ENCODE assay signal across 7 cellular contexts in the genomic region with DNA sequence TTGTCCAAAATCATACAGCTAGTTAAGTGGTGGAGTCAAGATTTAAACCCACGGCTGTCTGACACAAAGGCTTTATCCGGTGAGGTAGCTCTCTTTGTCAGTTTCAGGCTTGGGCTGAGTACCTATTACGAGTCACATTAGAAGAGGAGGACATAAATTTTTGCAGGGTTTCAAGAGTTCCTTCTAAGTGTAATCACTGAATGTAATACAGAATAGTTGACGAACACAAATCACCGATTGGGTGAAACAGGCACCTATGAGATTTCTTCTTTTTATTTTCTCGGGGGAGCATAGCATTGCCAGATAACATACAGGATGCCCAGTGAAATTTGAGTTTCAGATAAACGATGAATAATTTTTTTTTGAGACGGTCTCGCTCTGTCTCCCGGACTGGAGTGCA. TPM values are rescaled to one million over a fixed set of nuclear protein-coding genes. Genes with fewer than 3 reads are reported as not detected.
DNase-seq lines count a peak whose midpoint lies in the region; ATAC-seq and TF ChIP-seq lines count a peak whose summit lies in the region.

No MANE protein-coding gene starts in this region.

- DNase-seq in GM23338 (ENCODE audit: low spot score): no peak
- no peak for DNase-seq in T-helper 17 cell
- DNase-seq in glomerular visceral epithelial cell (ENCODE audit: extremely low spot score): peak; percentile 16
- no peak for DNase-seq in spleen
- no peak for DNase-seq in NCI-H187 (lab: John Stamatoyannopoulos, UW)

- H3K36me3 Mint-ChIP-seq in GM23338 (ENCODE audit: low read depth) (peaks cover 13% of the 10 kb centered on the region; the same call in 2 of the 3 replicates), T-helper 17 cell (ENCODE audit: low read depth) (no peaks in the 10 kb centered on the region)

- H3K36me3 ChIP-seq in GM23338 (ENCODE audit: insufficient read depth): no peaks in the 10 kb centered on the region
- H3K36me3 ChIP-seq in spleen: peaks cover 0 to 21% (median 0%) of the 10 kb centered on the region in 6 donors

- H3K4me3 Mint-ChIP-seq in GM23338: peak overlapping the region; percentile 87
- peak overlapping the region; percentile 92 for H3K4me3 Mint-ChIP-seq in T-helper 17 cell

- H3K4me1 ChIP-seq in GM23338 (ENCODE audit: insufficient read depth): peaks cover 6% of the 10 kb centered on the region; the same call in 1 of the 2 replicates
- peaks cover 11 to 69% (median 44%) of the 10 kb centered on the region in 6 donors for H3K4me1 ChIP-seq in spleen

- no peak for ATAC-seq in GM23338
- no peak for ATAC-seq in T-helper 17 cell
- ATAC-seq in GM19035 (IDR thresholded peaks at IDR 0.05; ENCODE audit: unreplicated experiment): no peak
- no peak for ATAC-seq in HG03460 (IDR thresholded peaks at IDR 0.05; ENCODE audit: unreplicated experiment)

- H2AFZ ChIP-seq in GM23338: no peak overlapping the region

- H3K27ac ChIP-seq in GM23338 (ENCODE audit: low read depth): peak overlapping the region; percentile 76
- peak overlapping the region in 7 of 8 donors; percentile 92 to 96 (median 92) for H3K27ac ChIP-seq in spleen

- H3K27me3 Mint-ChIP-seq in GM23338 (ENCODE audit: insufficient read depth, low read depth, poor library complexity) (peaks cover 11% of the 10 kb centered on the region), T-helper 17 cell (no peaks in the 10 kb centered on the region)

- TF ChIP-seq POLR2A in spleen (IDR thresholded peaks at IDR 0.05): no peak

- H3K27ac Mint-ChIP-seq in GM23338 (peak overlapping the region; percentile 91), T-helper 17 cell (peak overlapping the region; percentile 97)

- H3K9me2 ChIP-seq in GM23338 (ENCODE audit: insufficient read depth): no peaks in the 10 kb centered on the region

- peaks cover 9% of the 10 kb centered on the region for H3F3A ChIP-seq in GM23338 (replicated peaks; ENCODE audit: low read depth)

- peaks cover 53% of the 10 kb centered on the region for H3K79me2 ChIP-seq in GM23338 (replicated peaks; ENCODE audit: insufficient read depth)

- TF ChIP-seq CTCF in GM23338 (conservative IDR thresholded peaks at IDR 0.05; ENCODE audit: low read depth in 2 of 2): no peak
- no peak for TF ChIP-seq CTCF in spleen (IDR thresholded peaks at IDR 0.05 in 8 of 11, conservative IDR thresholded peaks at IDR 0.05 in 3 of 11)

- peaks cover 7% of the 10 kb centered on the region for H3K4me1 Mint-ChIP-seq in GM23338
- H3K4me1 Mint-ChIP-seq in T-helper 17 cell: peaks cover 29% of the 10 kb centered on the region

- H3K4me2 ChIP-seq in GM23338: peak overlapping the region; percentile 96

- peak overlapping the region; percentile 85 for H3K4me3 ChIP-seq in GM23338
- H3K4me3 ChIP-seq in spleen: peak overlapping the region; percentile 77 to 98 (median 83)

- 37 to 53% (median 40%) methylated on average over 10 of the region's 10 CpGs for WGBS in spleen, 5 donors

- intact Hi-C loops in spleen (cut with DNase I; ENCODE audit: low total_unique reads): no loop called here

- peaks cover 16% of the 10 kb centered on the region for H4K20me1 ChIP-seq in GM23338 (replicated peaks; ENCODE audit: insufficient read depth)

- H3K9me3 Mint-ChIP-seq in GM23338: peaks cover 3% of the 10 kb centered on the region; the same call in 1 of the 3 replicates

- H3K9me3 ChIP-seq in T-helper 17 cell (ENCODE audit: control insufficient read depth, low read length, poor library complexity, severe bottlenecking): no peaks in the 10 kb centered on the region
- H3K9me3 ChIP-seq in spleen: no peaks in the 10 kb centered on the region

- no peaks in the 10 kb centered on the region for H3K27me3 ChIP-seq in GM23338 (ENCODE audit: insufficient read depth)
- H3K27me3 ChIP-seq in spleen (replicated peaks in 1 of 7): no peaks in the 10 kb centered on the region

TF ChIP-seq in GM23338, 12 proteins besides CTCF, POLR2A, EP300 and RAD21 (continues in another document):
- TF ChIP-seq POLR2AphosphoS5 (IDR thresholded peaks at IDR 0.05; ENCODE audit: low read depth) (no peak), ETS1 (IDR thresholded peaks at IDR 0.05) (no peak), EZH2phosphoT487 (IDR thresholded peaks at IDR 0.05; ENCODE audit: unreplicated experiment) (no peak), ZNF331 (CRISPR knock-in tag; IDR thresholded peaks at IDR 0.05; ENCODE audit: low read depth) (no peak), JUNB (IDR thresholded peaks at IDR 0.05; ENCODE audit: unreplicated experiment) (no peak), CREB1 (CRISPR knock-in tag; IDR thresholded peaks at IDR 0.05; ENCODE audit: low read depth) (no peak), STAT1 (IDR thresholded peaks at IDR 0.05; ENCODE audit: unreplicated experiment) (no peak), NANOG (IDR thresholded peaks at IDR 0.05; ENCODE audit: borderline replicate concordance) (no peak)
- TF ChIP-seq, protein P1, sequence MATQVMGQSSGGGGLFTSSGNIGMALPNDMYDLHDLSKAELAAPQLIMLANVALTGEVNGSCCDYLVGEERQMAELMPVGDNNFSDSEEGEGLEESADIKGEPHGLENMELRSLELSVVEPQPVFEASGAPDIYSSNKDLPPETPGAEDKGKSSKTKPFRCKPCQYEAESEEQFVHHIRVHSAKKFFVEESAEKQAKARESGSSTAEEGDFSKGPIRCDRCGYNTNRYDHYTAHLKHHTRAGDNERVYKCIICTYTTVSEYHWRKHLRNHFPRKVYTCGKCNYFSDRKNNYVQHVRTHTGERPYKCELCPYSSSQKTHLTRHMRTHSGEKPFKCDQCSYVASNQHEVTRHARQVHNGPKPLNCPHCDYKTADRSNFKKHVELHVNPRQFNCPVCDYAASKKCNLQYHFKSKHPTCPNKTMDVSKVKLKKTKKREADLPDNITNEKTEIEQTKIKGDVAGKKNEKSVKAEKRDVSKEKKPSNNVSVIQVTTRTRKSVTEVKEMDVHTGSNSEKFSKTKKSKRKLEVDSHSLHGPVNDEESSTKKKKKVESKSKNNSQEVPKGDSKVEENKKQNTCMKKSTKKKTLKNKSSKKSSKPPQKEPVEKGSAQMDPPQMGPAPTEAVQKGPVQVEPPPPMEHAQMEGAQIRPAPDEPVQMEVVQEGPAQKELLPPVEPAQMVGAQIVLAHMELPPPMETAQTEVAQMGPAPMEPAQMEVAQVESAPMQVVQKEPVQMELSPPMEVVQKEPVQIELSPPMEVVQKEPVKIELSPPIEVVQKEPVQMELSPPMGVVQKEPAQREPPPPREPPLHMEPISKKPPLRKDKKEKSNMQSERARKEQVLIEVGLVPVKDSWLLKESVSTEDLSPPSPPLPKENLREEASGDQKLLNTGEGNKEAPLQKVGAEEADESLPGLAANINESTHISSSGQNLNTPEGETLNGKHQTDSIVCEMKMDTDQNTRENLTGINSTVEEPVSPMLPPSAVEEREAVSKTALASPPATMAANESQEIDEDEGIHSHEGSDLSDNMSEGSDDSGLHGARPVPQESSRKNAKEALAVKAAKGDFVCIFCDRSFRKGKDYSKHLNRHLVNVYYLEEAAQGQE (IDR thresholded peaks at IDR 0.05; ENCODE audit: unreplicated experiment): no peak

RNA-seq across cellular contexts. Expression of gene PSMD4, which starts 0.8 kb away (rescaled TPM):
- total RNA-seq in GM23338 (2014; rRNA removed; shearing (Covaris generic)): 165 and 171 TPM in 2 replicates
- polyA plus RNA-seq in GM23338 (2016; fragmentation: Nextera tagmentation; extraction: Ambion mirVana) (235 and 263 TPM in 2 replicates), spleen (100 to 1,000 TPM; 149 to 180 (median 156) TPM)
- total RNA-seq in T-helper 17 cell (10 to 100 TPM; 78.4 to 86.0 TPM), spleen (100 to 1,000 TPM in 5 of 7 donors, 10 to 100 TPM in 2; 90.8 to 157 (median 121) TPM)

RNA-seq across cellular contexts. Expression of gene ZNF687, which starts 26.7 kb away (rescaled TPM):
- 63.1 and 63.9 TPM in 2 replicates for total RNA-seq in GM23338 (2014; rRNA removed; shearing (Covaris generic))
- polyA plus RNA-seq in GM23338 (2016; fragmentation: Nextera tagmentation; extraction: Ambion mirVana) (7.7 and 8.2 TPM in 2 replicates), spleen (10 to 100 TPM in 1 of 3 donors, 1 to 10 TPM in 2; 9.1 to 17.7 (median 9.8) TPM)
- total RNA-seq in T-helper 17 cell (10 to 100 TPM; 25.9 to 33.8 TPM), spleen (10 to 100 TPM; 27.3 to 46.6 (median 33.4) TPM)

RNA-seq across cellular contexts. Expression of gene PIP5K1A, which starts 57.0 kb away (rescaled TPM):
- total RNA-seq in GM23338 (2014; rRNA removed; shearing (Covaris generic)): 61.4 and 63.3 TPM in 2 replicates
- polyA plus RNA-seq in GM23338 (2016; fragmentation: Nextera tagmentation; extraction: Ambion mirVana) (23.2 and 31.4 TPM in 2 replicates), spleen (10 to 100 TPM; 12.8 to 23.7 (median 16.5) TPM)
- total RNA-seq in T-helper 17 cell (10 to 100 TPM; 41.6 to 43.3 TPM), spleen (10 to 100 TPM; 48.0 to 83.6 (median 60.6) TPM)
